In genomic region chr11:131987703-131988102, GRCh38 we compare ENCODE assay signal across 1 cellular context.
TF ChIP-seq lines count a peak whose summit lies in the region.

No MANE protein-coding gene starts in this region.

TF ChIP-seq in H1, 55 proteins besides CTCF, POLR2A, EP300 and RAD21 (continued from another document):
- TF ChIP-seq CHD7 (IDR thresholded peaks at IDR 0.05; ENCODE audit: insufficient replicate concordance, low read length) (no peak), EZH2 (IDR thresholded peaks at IDR 0.05; ENCODE audit: low read depth, low read length, severe bottlenecking) (no peak), HDAC6 (IDR thresholded peaks at IDR 0.05; ENCODE audit: low read depth, low read length) (no peak), POLR2AphosphoS5 (IDR thresholded peaks at IDR 0.05; ENCODE audit: low read depth, low read length) (no peak), SIN3A (conservative IDR thresholded peaks at IDR 0.05 in 1 of 2, IDR thresholded peaks at IDR 0.05 in 1 of 2; ENCODE audit: low read depth in 1 of 2, low read length in 2 of 2) (no peak), SP4 (IDR thresholded peaks at IDR 0.05; ENCODE audit: low read length) (no peak), PHF8 (conservative IDR thresholded peaks at IDR 0.05; ENCODE audit: low read depth, low read length) (no peak)
